8 cellular contexts compared by ENCODE assay signal in genomic region chr11:126062679-126063509, GRCh38. TPM values are rescaled to one million over a fixed set of nuclear protein-coding genes. Genes with fewer than 3 reads are reported as not detected.
DNase-seq lines count a peak whose midpoint lies in the region; ATAC-seq and TF ChIP-seq lines count a peak whose summit lies in the region.

Gene CDON (minus strand): TSS chr11:126062866. CDS start chr11:126023476, 39,390 bp downstream.

- TF ChIP-seq CTCF in AG10803 (conservative IDR thresholded peaks at IDR 0.05; ENCODE audit: low read length), result no peak
- no peak for TF ChIP-seq CTCF in kidney epithelial cell (IDR thresholded peaks at IDR 0.05; ENCODE audit: insufficient read depth, low read length, poor library complexity, severe bottlenecking)

- no peaks in the 10 kb centered on the region for H3K27me3 ChIP-seq in kidney epithelial cell (ENCODE audit: control insufficient read depth, insufficient read depth, low read length)

- no peaks in the 10 kb centered on the region for H3K36me3 ChIP-seq in kidney epithelial cell (ENCODE audit: control insufficient read depth, insufficient read depth, low read length)

- peak; percentile 98 for ATAC-seq in HG03432 (IDR thresholded peaks at IDR 0.05; ENCODE audit: unreplicated experiment)

- peak within 1 kb of the TSS; percentile 83 for H3K4me3 ChIP-seq in AG10803 (ENCODE audit: low read length)
- peak within 1 kb of the TSS; percentile 50 for H3K4me3 ChIP-seq in kidney epithelial cell (ENCODE audit: low read depth, low read length)

- DNase-seq in AG10803 (ENCODE audit: low read depth) (peak; percentile 89), GM19238 (ENCODE audit: insufficient read length, low spot score) (peak; percentile 98), NCI-H446 treated with DMSO at 0.1 percent for 48 hours (lab: John Stamatoyannopoulos, UW) (peak; percentile 91), cerebellar nuclear complex (lab: John Stamatoyannopoulos, UW) (peak; percentile 25 to 90), kidney epithelial cell (ENCODE audit: low read depth) (peak; percentile 64)
- peak; percentile 90 for DNase-seq in activated CD4-positive, CD25-positive, alpha-beta regulatory T cell treated with anti-CD3 and anti-CD28 coated beads, Interleukin-2, amount 50 U/mL, for 72 hours
- DNase-seq in stimulated activated CD4-positive, alpha-beta T cell treated with anti-CD3 and anti-CD28 coated beads, Interleukin-15, amount 100 ng/mL, for 1 hour (ENCODE audit: low read depth in 1 of 2, low spot score in 1 of 2), result peak; percentile 83 to 85

RNA-seq across cellular contexts. Expression of gene CDON, which starts in this region (rescaled TPM):
- total RNA-seq in kidney epithelial cell, result 8.1 and 10.4 TPM in 2 replicates

Comparison
In these comparisons a context has a peak if more than half of its experiments do, and no peak if none do; other contexts are left out.
1. Peak in every context shown above with its lines: DNase-seq, ATAC-seq and H3K4me3 ChIP-seq.